In genomic region chr4:16120720-16121119, GRCh38 we compare ENCODE assay signal across 1 cellular context.
TF ChIP-seq lines count a peak whose summit lies in the region.

No MANE protein-coding gene starts in this region.

TF ChIP-seq in GM23338, 12 proteins besides CTCF, POLR2A, EP300 and RAD21 (continued from another document):
- TF ChIP-seq JUNB (IDR thresholded peaks at IDR 0.05; ENCODE audit: unreplicated experiment) (no peak), REST (IDR thresholded peaks at IDR 0.05; ENCODE audit: unreplicated experiment) (no peak), STAT1 (IDR thresholded peaks at IDR 0.05; ENCODE audit: unreplicated experiment) (no peak)
